ENCODE assay signal across 9 cellular contexts in genomic region chr4:54232151-54232688, GRCh38. TPM values are rescaled to one million over a fixed set of nuclear protein-coding genes. Genes with fewer than 3 reads are reported as not detected.
A peak's percentile ranks its signal among the peaks of the same experiment; 100 is the strongest.
DNase-seq lines count a peak whose midpoint lies in the region; ATAC-seq, FAIRE-seq and TF ChIP-seq lines count a peak whose summit lies in the region.
"Had no signal": no experiment of that assay in that cellular context is flagged by ENCODE, and none has a peak within 500 bp of the region (broad histone marks: within the 10 kb centered on the region; RNA-seq: fewer than 3 reads in every experiment).

No MANE protein-coding gene starts in this region.

- H3K27ac ChIP-seq in mammary epithelial cell (ENCODE audit: insufficient read depth, low read depth, low read length) (no peak overlapping the region), dorsolateral prefrontal cortex (no peak overlapping the region), mesodermal cell (ENCODE audit: low read depth, low read length, severe bottlenecking) (peak overlapping the region; percentile 51), uterus (peak overlapping the region; percentile 82 to 86)

- no peaks in the 10 kb centered on the region for H4K20me1 ChIP-seq in mammary epithelial cell (ENCODE audit: insufficient read depth, low read length)

- H3K4me1 Mint-ChIP-seq in MCF 10A (ENCODE audit: insufficient read depth, unreplicated experiment), result peaks cover 11% of the 10 kb centered on the region

- 11% methylated on average over 19 of the region's 36 CpGs for whole genome bisulfite sequencing in mammary epithelial cell (ENCODE audit: low coverage, missing lambda C conversion rate)
- 9 to 10% methylated on average over 24 to 30 of the region's 36 CpGs for WGBS in mesodermal cell (ENCODE audit: insufficient coverage in 2 of 2), 2 experiments

- ATAC-seq in GM19452 (IDR thresholded peaks at IDR 0.05; ENCODE audit: unreplicated experiment), result no peak

- H3K36me3 ChIP-seq in mammary epithelial cell (ENCODE audit: insufficient read depth, low read length) (no peaks in the 10 kb centered on the region), mesodermal cell (ENCODE audit: control insufficient read depth, insufficient read depth, low read length) (peaks cover 24% of the 10 kb centered on the region), uterus (no peaks in the 10 kb centered on the region)

- H2AFZ ChIP-seq in mammary epithelial cell (ENCODE audit: low read depth, low read length), result no peak overlapping the region

- no peak for FAIRE-seq in GM12892 (lab: Jason Lieb, UNC)
- FAIRE-seq: G401.6 had no signal

- no TSS peak for BruUV-seq in MCF 10A (replicated peaks; lab: Mats Ljungman, UMichigan)
- no TSS peak for BruUV-seq in mammary epithelial cell (replicated peaks; lab: Mats Ljungman, UMichigan)

- TF ChIP-seq POLR2A in uterus (IDR thresholded peaks at IDR 0.05) (no peak), GM12892 (IDR thresholded peaks at IDR 0.05; ENCODE audit: low read depth, low read length) (no peak)

- no peak overlapping the region for H3K9ac ChIP-seq in mammary epithelial cell (ENCODE audit: insufficient read depth, low read length)

- no peaks in the 10 kb centered on the region for H3K9me3 Mint-ChIP-seq in MCF 10A (ENCODE audit: unreplicated experiment)

- no peak overlapping the region for H3K4me3 ChIP-seq in mammary epithelial cell (replicated peaks in 1 of 3; ENCODE audit: insufficient read depth in 1 of 3, low read depth in 2 of 3, low read length in 3 of 3)
- peak overlapping the region in 54 of 59 donors; percentile 7 to 74 (median 58) for H3K4me3 ChIP-seq in dorsolateral prefrontal cortex
- H3K4me3 ChIP-seq in mesodermal cell (ENCODE audit: extremely low read depth, insufficient read depth, low read length, poor library complexity, severe bottlenecking), result peak overlapping the region; percentile 63
- H3K4me3 ChIP-seq in uterus, result peak overlapping the region; percentile 49 to 59

- H3K4me1 ChIP-seq in mammary epithelial cell (ENCODE audit: insufficient read depth, low read length), result peaks cover 31% of the 10 kb centered on the region
- peaks cover 8% of the 10 kb centered on the region for H3K4me1 ChIP-seq in mesodermal cell (ENCODE audit: control insufficient read depth, insufficient read depth, low read length, poor library complexity, severe bottlenecking)
- peaks cover 0 to 21% of the 10 kb centered on the region in 2 donors for H3K4me1 ChIP-seq in uterus

- in situ Hi-C loops in mammary epithelial cell (cut with MboI; ENCODE audit: low sequenced_read_pairs in 2 of 2), result loop anchor here (25.0 kb wide), 4 partner anchors 645 to 1995 kb away; partner anchors contain the start of gene LNX1 (in 1 of the 2)

- H3K36me3 Mint-ChIP-seq in MCF 10A (ENCODE audit: insufficient read depth, unreplicated experiment), result no peaks in the 10 kb centered on the region

- no peaks in the 10 kb centered on the region for H3K79me2 ChIP-seq in mammary epithelial cell (ENCODE audit: insufficient read depth, low read length)

- CTCF ChIA-PET in MCF 10A (lab: Yijun Ruan, JAX) (interaction anchor here (0.5 to 4.3 kb wide), 20 partner anchors 9 to 1921 kb away, joined by 3 to 101 read pairs (median 8); no protein-coding TSS in a partner anchor), mammary epithelial cell (lab: Charles Lee; ENCODE audit: low non-redundant PET) (interaction anchor here (0.6 to 1.8 kb wide), 12 partner anchors 248 to 1719 kb away, joined by 3 to 18 read pairs (median 4); no protein-coding TSS in a partner anchor)

- DNase-seq in MCF 10A (ENCODE audit: unreplicated experiment) (no peak), mammary epithelial cell (no peak), dorsolateral prefrontal cortex (no peak), uterus (no peak), NK-92 (lab: John Stamatoyannopoulos, UW; ENCODE audit: unreplicated experiment) (no peak), GM12892 (ENCODE audit: insufficient read length) (no peak)

- H3K27me3 ChIP-seq in mammary epithelial cell (ENCODE audit: insufficient read depth, low read length), result peaks cover 24% of the 10 kb centered on the region
- peaks cover 4 to 76% (median 57%) of the 10 kb centered on the region in 45 donors for H3K27me3 ChIP-seq in dorsolateral prefrontal cortex
- peaks cover 38 to 42% of the 10 kb centered on the region in 2 donors for H3K27me3 ChIP-seq in uterus

- H3K27me3 Mint-ChIP-seq in MCF 10A (ENCODE audit: insufficient read depth, unreplicated experiment), result peaks cover 26% of the 10 kb centered on the region

- TF ChIP-seq CTCF in MCF 10A (IDR thresholded peaks at IDR 0.05; ENCODE audit: unreplicated experiment), result no peak
- TF ChIP-seq CTCF in mammary epithelial cell (conservative IDR thresholded peaks at IDR 0.05 in 1 of 2, IDR thresholded peaks at IDR 0.05 in 1 of 2; ENCODE audit: extremely low read depth in 1 of 2, insufficient read depth in 1 of 2, low read depth in 1 of 2, low read length in 2 of 2), result no peak
- TF ChIP-seq CTCF in dorsolateral prefrontal cortex (IDR thresholded peaks at IDR 0.05 in 54 of 56, conservative IDR thresholded peaks at IDR 0.05 in 2 of 56; ENCODE audit: low read depth in 1 of 56, partially characterized antibody in 56 of 56), result peak in 1 of 56 donors; percentile 1
- TF ChIP-seq CTCF in uterus (IDR thresholded peaks at IDR 0.05), result no peak

- intact Hi-C loops in MCF 10A (cut with micrococcal nuclease), result loop anchor here (2.0 to 5.0 kb wide), 3 partner anchors 740 to 1215 kb away; no protein-coding TSS in a partner anchor
- intact Hi-C loops in mammary epithelial cell (cut with micrococcal nuclease), result loop anchor here (5.0 kb wide), 5 partner anchors 430 to 1685 kb away; partner anchors contain the start of gene FIP1L1
- intact Hi-C loops in dorsolateral prefrontal cortex (cut with DNase I), result loop anchor here (5.0 to 10.0 kb wide), 10 partner anchors 167 to 1997 kb away; partner anchors contain the start of genes CHIC2 (in 1 of the 2) and FIP1L1 (in 1 of the 2)
- intact Hi-C loops in uterus (cut with DNase I; ENCODE audit: low total_unique reads), result loop anchor here (5.0 to 10.0 kb wide), 2 partner anchors 1037 to 1215 kb away; no protein-coding TSS in a partner anchor

- H3K9me3 ChIP-seq in mammary epithelial cell (replicated peaks; ENCODE audit: insufficient read depth, low read length) (no peaks in the 10 kb centered on the region), mesodermal cell (ENCODE audit: control insufficient read depth, low read length) (no peaks in the 10 kb centered on the region), uterus (no peaks in the 10 kb centered on the region)

- dilution Hi-C loops in mammary epithelial cell (cut with HindIII; ENCODE audit: low sequenced_read_pairs), result no loop called here

- H3K27ac Mint-ChIP-seq in MCF 10A (ENCODE audit: low read depth, unreplicated experiment), result no peak overlapping the region

- H3K4me2 ChIP-seq in mammary epithelial cell (ENCODE audit: insufficient read depth, low read depth, low read length), result no peak overlapping the region

- peak overlapping the region; percentile 38 for H3K4me3 Mint-ChIP-seq in MCF 10A (ENCODE audit: unreplicated experiment)

- POLR2A ChIA-PET in MCF 10A (lab: Yijun Ruan, JAX), result interaction anchor here (1.2 to 1.5 kb wide), 2 partner anchors 277 to 1519 kb away, joined by 3 to 4 read pairs; no protein-coding TSS in a partner anchor

RNA-seq across cellular contexts. Expression of gene PDGFRA, which starts 3.1 kb away (rescaled TPM):
- total RNA-seq in MCF 10A (2022) (not detected in 2 replicates), mammary epithelial cell (1 to 10 TPM in 1 of 2 donors, under 1 TPM in 1; 0.33 to 2.2 TPM), dorsolateral prefrontal cortex (10 to 100 TPM; 12.0 to 72.7 (median 27.3) TPM), uterus (100 to 1,000 TPM in 3 of 4 donors, 10 to 100 TPM in 1; 96.8 to 409 (median 226) TPM)
- 0.20 TPM for polyA plus RNA-seq in mammary epithelial cell
- not detected for polyA minus RNA-seq in mammary epithelial cell
- 55.4 TPM for polyA plus RNA-seq in mesodermal cell (2013, experiment 1 of 2)
- 66.1 TPM for polyA plus RNA-seq in mesodermal cell (2013, experiment 2 of 2)
- 0.93 TPM for polyA plus RNA-seq in GM12892 (2012; ENCODE audit: missing spikeins)

Comparison
In these comparisons a context has a peak if more than half of its experiments do, and no peak if none do; other contexts are left out.
1. H3K27ac ChIP-seq: peak in mesodermal cell (single experiment) and uterus (2 of 2); none in mammary epithelial cell (single experiment) and dorsolateral prefrontal cortex (0 of 59).
2. H3K4me3 ChIP-seq: peak in dorsolateral prefrontal cortex (54 of 59), mesodermal cell (single experiment) and uterus (2 of 2); none in mammary epithelial cell (0 of 3).
3. RNA of gene PDGFRA, which starts 3.1 kb away (total RNA-seq): 96.8 to 409 TPM in uterus and 12.0 to 72.7 TPM in dorsolateral prefrontal cortex; 0.33 to 2.2 TPM in mammary epithelial cell and not detected in MCF 10A; every median in the first group is over 4 times any median in the second.